ENCODE assay signal across 20 cellular contexts in the genomic region with DNA sequence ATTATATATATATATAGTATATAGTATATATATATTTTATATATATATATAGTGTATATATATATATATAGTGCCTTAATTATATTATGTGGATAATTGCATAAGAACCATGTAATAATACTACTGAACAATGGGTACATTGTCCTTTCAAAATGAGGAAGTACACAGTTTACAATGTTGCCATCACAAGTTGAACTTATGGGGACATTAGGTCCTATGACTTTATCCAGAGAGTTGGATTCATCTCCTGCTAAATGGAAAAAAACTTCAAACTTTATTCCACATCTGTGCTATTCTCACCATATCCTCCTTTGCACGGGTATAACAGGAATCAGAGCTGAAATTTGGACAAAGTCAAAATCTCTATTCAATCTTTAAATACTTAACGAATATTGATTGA.
"Had no signal": no experiment of that assay in that cellular context is flagged by ENCODE, and none has a peak within 500 bp of the region (broad histone marks: within the 10 kb centered on the region; RNA-seq: fewer than 3 reads in every experiment).

No MANE protein-coding gene starts in this region.

- DNase-seq: activated CD4-positive, alpha-beta T cell treated with anti-CD3 and anti-CD28 coated beads for 4 hours; activated CD8-positive, alpha-beta memory T cell treated with anti-CD3 and anti-CD28 coated beads, Interleukin-2, amount 50 U/mL, for 4 hours; activated CD8-positive, alpha-beta T cell treated with anti-CD3 and anti-CD28 coated beads for 36 hours; activated gamma-delta T cell treated with Interleukin-2 at 50 U/mL for 16 hours; activated naive CD4-positive, alpha-beta T cell treated with anti-CD3 and anti-CD28 coated beads, Interleukin-2, amount 10 ng/mL, durations not matched to agents 7 days and 5 days; activated naive CD8-positive, alpha-beta T cell treated with anti-CD3 and anti-CD28 coated beads for 36 hours; activated T-cell treated with anti-CD3 and anti-CD28 coated beads, Interleukin-2, amount 50 U/mL, for 72 hours; anterior cingulate cortex; cerebellar nuclear complex; Kasumi-1; NCI-H1105 treated with DMSO at 0.1 percent for 48 hours; NCI-H1436 treated with DMSO at 0.1 percent for 48 hours; NCI-H187; NCI-H2081; NCI-H446; NCI-H524; SK-N-SH; T-helper 1 cell had no signal

- ATAC-seq: activated CD4-positive, CD25-positive, alpha-beta regulatory T cell treated with anti-CD3 and anti-CD28 coated beads, Interleukin-2, amount 50 U/mL, for 24 hours; activated CD8-positive, alpha-beta T cell treated with anti-CD3 and anti-CD28 coated beads for 36 hours; activated T-cell treated with anti-CD3 and anti-CD28 coated beads, Interleukin-2, amount 50 U/mL, for 72 hours; Right ventricle myocardium inferior had no signal

- H3K9me3 ChIP-seq: SK-N-SH had no signal
